In the genomic region with DNA sequence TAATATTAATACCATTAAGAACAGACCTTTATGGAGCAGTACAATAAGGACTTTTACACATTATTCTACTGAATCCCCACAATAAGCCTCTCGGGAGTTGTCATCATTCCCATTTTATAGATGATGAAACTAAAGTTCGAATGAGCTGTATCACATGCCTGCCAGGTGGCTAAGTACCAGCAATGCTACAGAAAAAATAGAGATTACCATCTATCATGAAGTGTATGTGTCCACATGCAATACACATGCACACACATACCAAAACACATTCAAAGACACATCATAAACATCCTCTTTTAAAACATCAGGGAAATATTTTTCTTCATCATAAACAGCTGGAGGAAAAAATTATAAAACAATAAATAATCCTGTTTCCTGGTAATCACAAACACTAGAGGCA, we compare ENCODE assay signal across 17 cellular contexts.
DNase-seq lines count a peak whose midpoint lies in the region; ATAC-seq, FAIRE-seq and TF ChIP-seq lines count a peak whose summit lies in the region.
"Had no signal": no experiment of that assay in that cellular context is flagged by ENCODE, and none has a peak within 500 bp of the region (broad histone marks: within the 10 kb centered on the region; RNA-seq: fewer than 3 reads in every experiment).

No MANE protein-coding gene starts in this region.

- TF ChIP-seq CTCF in AG10803 (conservative IDR thresholded peaks at IDR 0.05; ENCODE audit: low read length) (no peak), LNCaP clone FGC (IDR thresholded peaks at IDR 0.05; ENCODE audit: control insufficient read depth, extremely low read depth, insufficient read depth) (no peak), VCaP (conservative IDR thresholded peaks at IDR 0.05) (no peak), D721Med (IDR thresholded peaks at IDR 0.05; ENCODE audit: insufficient read depth, missing control alignments) (no peak)

- DNase-seq in AG10803 (ENCODE audit: low read depth): peak; percentile 51
- DNase-seq in LNCaP clone FGC (ENCODE audit: low read depth): peak; percentile 64
- no peak for DNase-seq in D721Med (ENCODE audit: insufficient read length, low spot score)
- DNase-seq: C1 segment of cervical spinal cord; Calu3; CD4-positive, alpha-beta memory T cell; DMS153; DND-41; GDM1; GOT3 had no signal

- no peak for FAIRE-seq in D721Med (lab: Jason Lieb, UNC)
- FAIRE-seq: A204.1, GM12878, H54 had no signal

- H3K4me3 ChIP-seq in AG10803 (ENCODE audit: low read length) (no peak overlapping the region), LNCaP clone FGC (ENCODE audit: low read depth, low read length) (no peak overlapping the region)
- H3K4me3 ChIP-seq: GM12878, HAP-1 had no signal

- H3K27ac ChIP-seq in VCaP: peak overlapping the region; percentile 67

- ATAC-seq in HG02763 (IDR thresholded peaks at IDR 0.05; ENCODE audit: unreplicated experiment) (no peak), GM19328 (IDR thresholded peaks at IDR 0.05; ENCODE audit: unreplicated experiment) (no peak)
- ATAC-seq: GM12878 had no signal
